ENCODE assay signal across 20 cellular contexts in the genomic region with DNA sequence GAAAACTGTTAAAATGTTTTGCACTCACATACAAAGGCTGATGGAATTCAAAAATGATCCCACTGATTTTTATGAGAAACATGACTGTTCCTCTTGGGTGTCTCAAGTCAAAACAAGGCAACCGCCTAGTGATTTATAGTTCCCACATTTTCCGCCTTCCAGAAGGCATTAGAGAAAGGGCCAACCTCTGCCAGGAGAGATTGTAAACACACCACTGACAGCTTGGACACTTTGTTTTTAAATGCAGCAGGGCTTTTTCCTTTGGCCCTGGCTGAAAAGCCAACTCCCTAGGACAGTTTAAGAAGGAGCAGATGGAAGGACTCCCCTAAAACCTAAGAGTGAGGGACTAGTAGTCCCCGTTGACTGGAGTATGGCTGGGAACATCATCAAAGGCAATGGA. TPM values are rescaled to one million over a fixed set of nuclear protein-coding genes. Genes with fewer than 3 reads are reported as not detected.
DNase-seq lines count a peak whose midpoint lies in the region; TF ChIP-seq lines count a peak whose summit lies in the region.
"Had no signal": no experiment of that assay in that cellular context is flagged by ENCODE, and none has a peak within 500 bp of the region (broad histone marks: within the 10 kb centered on the region; RNA-seq: fewer than 3 reads in every experiment).

No MANE protein-coding gene starts in this region.

- BruUV-seq in PC-9 (replicated peaks; lab: Mats Ljungman, UMichigan) = no TSS peak

- intact Hi-C loops in sigmoid colon (cut with DNase I) (loop anchor here (5.0 kb wide), 1 partner anchor 47 kb away; a partner anchor contains a TSS), head of caudate nucleus (cut with DNase I) (no loop called here), PC-9 (cut with micrococcal nuclease; ENCODE audit: unreplicated experiment) (loop anchor here (10.0 kb wide), 1 partner anchor 54 kb away; no protein-coding TSS in a partner anchor)

- H3K9me3 ChIP-seq in hepatocyte (ENCODE audit: low read depth) (no peaks in the 10 kb centered on the region), sigmoid colon (no peaks in the 10 kb centered on the region), PC-9 (ENCODE audit: insufficient read depth, low read depth) (no peaks in the 10 kb centered on the region)
- H3K9me3 ChIP-seq: psoas muscle, SK-N-SH had no signal

- TF ChIP-seq POLR2A in sigmoid colon (IDR thresholded peaks at IDR 0.05) = no peak

- no peaks in the 10 kb centered on the region for H3F3A ChIP-seq in PC-9 (ENCODE audit: insufficient read depth, low read depth)

- TF ChIP-seq EP300 in sigmoid colon (IDR thresholded peaks at IDR 0.05) = peak in 1 of 4 donors; percentile 42

- H3K9me2 ChIP-seq in hepatocyte (replicated peaks; ENCODE audit: insufficient read depth) = no peaks in the 10 kb centered on the region
- H3K9me2 ChIP-seq in PC-9 (ENCODE audit: insufficient read depth) = no peaks in the 10 kb centered on the region
- H3K9me2 ChIP-seq: SK-N-SH had no signal

- no peaks in the 10 kb centered on the region for H3K36me3 ChIP-seq in hepatocyte (replicated peaks; ENCODE audit: insufficient read depth, low read depth)
- peaks cover 0 to 11% (median 3%) of the 10 kb centered on the region in 4 donors for H3K36me3 ChIP-seq in sigmoid colon
- no peaks in the 10 kb centered on the region for H3K36me3 ChIP-seq in PC-9 (ENCODE audit: low read depth)

- H3K27me3 ChIP-seq in hepatocyte (no peaks in the 10 kb centered on the region), sigmoid colon (no peaks in the 10 kb centered on the region), PC-9 (ENCODE audit: insufficient read depth, low read depth) (no peaks in the 10 kb centered on the region)

- H3K79me2 ChIP-seq in hepatocyte (no peaks in the 10 kb centered on the region), PC-9 (ENCODE audit: low read depth) (no peaks in the 10 kb centered on the region)

- CTCF ChIA-PET in RWPE1 (lab: Yijun Ruan, JAX) (no interaction called here), PC-9 (lab: Charles Lee) (no interaction called here)

- DNase-seq in AG09309 (ENCODE audit: low read depth) = peak; percentile 21
- peak; percentile 16 for DNase-seq in astrocyte of the spinal cord (ENCODE audit: low read depth, low spot score)
- peak; percentile 55 for DNase-seq in hepatocyte (ENCODE audit: low spot score)
- DNase-seq in sigmoid colon = peak; percentile 81
- no peak for DNase-seq in head of caudate nucleus
- DNase-seq in RWPE1 (ENCODE audit: low spot score) = no peak
- no peak for DNase-seq in NCI-H345 (lab: John Stamatoyannopoulos, UW)
- no peak for DNase-seq in PC-9
- DNase-seq: activated CD4-positive, alpha-beta memory T cell treated with anti-CD3 and anti-CD28 coated beads, Interleukin-2, amount 10 ng/mL, durations not matched to agents 7 days and 5 days; COR-L47; dermis blood vessel endothelial cell; H7; midbrain; NCI-H1417 treated with DMSO at 0.1 percent for 48 hours; NCI-H510A; SK-N-SH; stimulated activated CD4-positive, alpha-beta T cell treated with anti-CD3 and anti-CD28 coated beads, Interleukin-2, amount 100 ng/mL, for 24 hours had no signal

- in situ Hi-C loops in astrocyte of the spinal cord (cut with HindIII; ENCODE audit: low sequenced_read_pairs) = no loop called here

- no peak overlapping the region for H2AFZ ChIP-seq in hepatocyte
- no peak overlapping the region for H2AFZ ChIP-seq in PC-9

- POLR2A ChIA-PET in RWPE1 (lab: Yijun Ruan, JAX; ENCODE audit: low non-redundant PET) (no interaction called here), PC-9 (lab: Charles Lee; ENCODE audit: unreplicated experiment) (no interaction called here)

- no peak overlapping the region for H3K4me3 ChIP-seq in AG09309 (ENCODE audit: control insufficient read depth, low read depth, low read length)
- no peak overlapping the region for H3K4me3 ChIP-seq in astrocyte of the spinal cord (ENCODE audit: low read depth, low read length)
- no peak overlapping the region for H3K4me3 ChIP-seq in hepatocyte
- peak overlapping the region in 1 of 4 donors; percentile 11 for H3K4me3 ChIP-seq in sigmoid colon
- H3K4me3 ChIP-seq in PC-9 = no peak overlapping the region
- H3K4me3 ChIP-seq: psoas muscle had no signal

- 73% methylated on average over 3 of the region's 3 CpGs for WGBS in hepatocyte (ENCODE audit: low lambda C conversion rate, missing lambda C conversion rate)
- 66 to 84% methylated on average over 3 of the region's 3 CpGs for WGBS in sigmoid colon, 2 donors

- peak overlapping the region; percentile 40 for H3K4me2 ChIP-seq in hepatocyte
- H3K4me2 ChIP-seq in PC-9 = no peak overlapping the region
- H3K4me2 ChIP-seq: SK-N-SH had no signal

- H3K4me1 ChIP-seq in hepatocyte (ENCODE audit: insufficient read depth) (peaks cover 34% of the 10 kb centered on the region), sigmoid colon (peaks cover 0 to 84% (median 80%) of the 10 kb centered on the region in 4 donors), PC-9 (replicated peaks; ENCODE audit: insufficient read depth) (no peaks in the 10 kb centered on the region)
- H3K4me1 ChIP-seq: psoas muscle had no signal

- H4K20me1 ChIP-seq in hepatocyte (ENCODE audit: insufficient read depth, poor library complexity, severe bottlenecking) = no peaks in the 10 kb centered on the region
- no peaks in the 10 kb centered on the region for H4K20me1 ChIP-seq in PC-9 (ENCODE audit: insufficient read depth)

- H3K27ac ChIP-seq in hepatocyte (peak overlapping the region; percentile 86), sigmoid colon (peak overlapping the region; percentile 82 to 89 (median 86)), RWPE1 (no peak overlapping the region), PC-9 (no peak overlapping the region)

- TF ChIP-seq CTCF in AG09309 (IDR thresholded peaks at IDR 0.05; ENCODE audit: control insufficient read depth, insufficient read depth, low read depth, low read length, missing control alignments) = no peak
- TF ChIP-seq CTCF in astrocyte of the spinal cord (IDR thresholded peaks at IDR 0.05; ENCODE audit: low read depth, low read length) = no peak
- no peak for TF ChIP-seq CTCF in hepatocyte (IDR thresholded peaks at IDR 0.05; ENCODE audit: poor library complexity)
- TF ChIP-seq CTCF in sigmoid colon (IDR thresholded peaks at IDR 0.05) = no peak
- no peak for TF ChIP-seq CTCF in RWPE1 (conservative IDR thresholded peaks at IDR 0.05; ENCODE audit: low read depth)
- TF ChIP-seq CTCF in PC-9 (conservative IDR thresholded peaks at IDR 0.05) = no peak

RNA-seq across cellular contexts. Expression of a gene that starts 27.8 kb away (rescaled TPM):
- total RNA-seq in hepatocyte (9.3 and 13.2 TPM in 2 replicates), sigmoid colon (10 to 100 TPM in 2 of 4 donors, 1 to 10 TPM in 2; 4.4 to 12.5 (median 10.4) TPM), PC-9 (2021) (12.3 TPM in 2 replicates)
- polyA plus RNA-seq in hepatocyte (16.0 and 19.7 TPM in 2 replicates), sigmoid colon (10 to 100 TPM in 1 of 3 donors, 1 to 10 TPM in 2; 5.5 to 10.2 (median 8.4) TPM)

RNA-seq across cellular contexts. Expression of a gene that starts 37.0 kb away (rescaled TPM):
- not detected in 2 replicates for total RNA-seq in hepatocyte
- polyA plus RNA-seq in hepatocyte = not detected in 2 replicates
- not detected for total RNA-seq in sigmoid colon
- not detected for polyA plus RNA-seq in sigmoid colon
- total RNA-seq in PC-9 (2021) = not detected in 2 replicates
- total RNA-seq: activated CD4-positive, alpha-beta memory T cell treated with anti-CD3 and anti-CD28 coated beads, Interleukin-2, amount 10 ng/mL, durations not matched to agents 7 days and 5 days; activated T-helper 17 cell treated with anti-CD3 and anti-CD28 coated beads, Interleukin-2, amount 50 U/mL, for 72 hours; dermis blood vessel endothelial cell; fibroblast of lung; H7; psoas muscle had no signal
- polyA plus RNA-seq: fibroblast of lung, psoas muscle, SK-N-SH had no signal

RNA-seq across cellular contexts. Expression of a gene that starts 45.6 kb away (rescaled TPM):
- total RNA-seq in hepatocyte (not detected in 2 replicates), sigmoid colon (not detected), PC-9 (2021) (not detected in 2 replicates)
- polyA plus RNA-seq in hepatocyte (not detected in 2 replicates), sigmoid colon (not detected)
- total RNA-seq: dermis blood vessel endothelial cell, fibroblast of lung, H7 had no signal
- polyA plus RNA-seq: fibroblast of lung, psoas muscle, SK-N-SH had no signal

RNA-seq across cellular contexts. Expression of a gene that starts 47.6 kb away (rescaled TPM):
- total RNA-seq in hepatocyte = 62.9 and 67.1 TPM in 2 replicates
- 69.2 and 96.4 TPM in 2 replicates for polyA plus RNA-seq in hepatocyte
- total RNA-seq in sigmoid colon = 100 to 1,000 TPM in 2 of 4 donors, 10 to 100 TPM in 2; 26.7 to 205 (median 70.4) TPM
- polyA plus RNA-seq in sigmoid colon = 1 to 10 TPM in 2 of 3 donors, under 1 TPM in 1; 0.92 to 5.4 (median 1.2) TPM
- 0.07 and 0.08 TPM in 2 replicates for total RNA-seq in PC-9 (2021)
- total RNA-seq: activated CD4-positive, alpha-beta memory T cell treated with anti-CD3 and anti-CD28 coated beads, Interleukin-2, amount 10 ng/mL, durations not matched to agents 7 days and 5 days; dermis blood vessel endothelial cell; H7 had no signal

Comparison
In these comparisons a context has a peak if more than half of its experiments do, and no peak if none do; other contexts are left out.
1. DNase-seq: peak in AG09309 (single experiment), astrocyte of the spinal cord (single experiment), hepatocyte (single experiment) and sigmoid colon (single experiment); none in head of caudate nucleus (0 of 42), RWPE1 (single experiment), NCI-H345 (single experiment) and PC-9 (0 of 2).
2. H3K27ac ChIP-seq: peak in hepatocyte (single experiment) and sigmoid colon (4 of 4); none in RWPE1 (single experiment) and PC-9 (single experiment).